Comparison of ENCODE assay signal across 22 cellular contexts in the genomic region with DNA sequence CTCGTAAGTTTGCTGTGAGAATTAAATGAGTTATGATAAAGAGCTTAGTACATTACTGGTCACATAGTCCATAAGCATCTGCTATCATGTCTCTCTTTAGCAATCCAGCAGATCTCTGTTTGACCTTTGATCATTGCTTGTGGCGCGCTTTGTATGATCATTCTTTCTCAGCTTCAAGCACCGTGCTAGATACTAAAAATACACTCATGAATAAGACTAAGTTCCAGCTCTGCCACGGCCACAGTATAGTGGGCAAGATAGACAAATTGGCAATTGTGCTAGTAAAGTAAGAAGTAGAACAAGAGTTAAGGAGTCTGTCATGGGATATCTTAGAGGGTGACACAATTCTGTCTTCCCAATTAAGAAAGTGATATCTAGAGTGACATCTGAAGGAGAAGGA.
DNase-seq lines count a peak whose midpoint lies in the region; ATAC-seq, FAIRE-seq and TF ChIP-seq lines count a peak whose summit lies in the region.
"Had no signal": no experiment of that assay in that cellular context is flagged by ENCODE, and none has a peak within 500 bp of the region (broad histone marks: within the 10 kb centered on the region; RNA-seq: fewer than 3 reads in every experiment).

No MANE protein-coding gene starts in this region.

- no peak overlapping the region for H2AFZ ChIP-seq in PC-9
- no peak overlapping the region for H2AFZ ChIP-seq in keratinocyte (ENCODE audit: control insufficient read depth, low read length)
- H2AFZ ChIP-seq in H9 (ENCODE audit: low read length): no peak overlapping the region

- peak overlapping the region; percentile 96 for H3K27ac ChIP-seq in PC-9
- H3K27ac ChIP-seq in keratinocyte (ENCODE audit: control insufficient read depth, insufficient read depth, low read length): no peak overlapping the region
- peak overlapping the region; percentile 62 to 74 for H3K27ac ChIP-seq in mucosa of rectum (ENCODE audit: low read depth in 2 of 2, low read length in 2 of 2)
- H3K27ac ChIP-seq in H9 (ENCODE audit: insufficient read length, low read depth, low read length): no peak overlapping the region
- H3K27ac ChIP-seq: SK-N-MC had no signal

- no peak overlapping the region for H3K23ac ChIP-seq in H9 (ENCODE audit: insufficient read length, low read depth, low read length)

- H3K9me1 ChIP-seq in keratinocyte (ENCODE audit: control insufficient read depth, extremely low read depth, insufficient read depth, low read length): no peaks in the 10 kb centered on the region

- no peaks in the 10 kb centered on the region for H3K27me3 Mint-ChIP-seq in Caco-2 (ENCODE audit: insufficient read depth, unreplicated experiment)
- no peaks in the 10 kb centered on the region for H3K27me3 Mint-ChIP-seq in H9 (ENCODE audit: low read depth)
- H3K27me3 Mint-ChIP-seq in stimulated activated naive B cell treated with anti-CD40 and anti-IgM and Interleukin-4, amounts not matched to agents 10 μg/mL and 1 μg/mL and 100 μg/mL, for 72 hours: peaks cover 4 to 5% of the 10 kb centered on the region in 2 donors

- H2AK5ac ChIP-seq in H9 (ENCODE audit: insufficient read length, low read length): no peak overlapping the region

- no peak overlapping the region for H4K5ac ChIP-seq in H9 (ENCODE audit: insufficient read length, low read depth, low read length)

- TF ChIP-seq CTCF in Caco-2 (IDR thresholded peaks at IDR 0.05; ENCODE audit: insufficient read depth in 1 of 2, low read depth in 1 of 2, low read length in 1 of 2, severe bottlenecking in 1 of 2, unreplicated experiment in 1 of 2) (no peak), PC-9 (conservative IDR thresholded peaks at IDR 0.05) (no peak), keratinocyte (optimal IDR thresholded peaks at IDR 0.05 in 1 of 3, IDR thresholded peaks at IDR 0.05 in 1 of 3, conservative IDR thresholded peaks at IDR 0.05 in 1 of 3; ENCODE audit: extremely low read depth in 1 of 3, insufficient read depth in 2 of 3, low read length in 3 of 3) (no peak), H9 (conservative IDR thresholded peaks at IDR 0.05) (no peak)

- H3K4me2 ChIP-seq in PC-9: peak overlapping the region; percentile 61
- H3K4me2 ChIP-seq in keratinocyte (ENCODE audit: control insufficient read depth, extremely low read depth, insufficient read depth, low read depth, low read length): no peak overlapping the region
- H3K4me2 ChIP-seq in H9 (ENCODE audit: insufficient read depth, insufficient read length, low read length): no peak overlapping the region

- H3T11ph ChIP-seq in H9 (ENCODE audit: low read length): no peak overlapping the region

- no peak overlapping the region for H3K14ac ChIP-seq in H9 (ENCODE audit: insufficient read depth, low read length)

- H3K79me2 ChIP-seq in PC-9 (ENCODE audit: low read depth): no peaks in the 10 kb centered on the region
- no peaks in the 10 kb centered on the region for H3K79me2 ChIP-seq in keratinocyte (ENCODE audit: control insufficient read depth, insufficient read depth, low read length)
- H3K79me2 ChIP-seq in H9 (ENCODE audit: insufficient read depth, low read length): no peaks in the 10 kb centered on the region

- no peak overlapping the region for H2BK120ac ChIP-seq in H9 (ENCODE audit: low read depth, low read length, poor library complexity, severe bottlenecking)

- no peaks in the 10 kb centered on the region for H3K36me3 ChIP-seq in Caco-2 (ENCODE audit: control insufficient read depth, insufficient read depth, low read length)
- H3K36me3 ChIP-seq in PC-9 (ENCODE audit: low read depth): no peaks in the 10 kb centered on the region
- no peaks in the 10 kb centered on the region for H3K36me3 ChIP-seq in keratinocyte (ENCODE audit: control insufficient read depth in 2 of 2, extremely low read depth in 1 of 2, insufficient read depth in 2 of 2, low read length in 2 of 2)
- no peaks in the 10 kb centered on the region for H3K36me3 ChIP-seq in mucosa of rectum (ENCODE audit: control insufficient read depth in 2 of 2, insufficient read depth in 2 of 2, low read length in 2 of 2)

- no peaks in the 10 kb centered on the region for H3K23me2 ChIP-seq in H9 (ENCODE audit: insufficient read length, low read depth, low read length, poor library complexity, severe bottlenecking)

- H3K4me3 Mint-ChIP-seq in Caco-2 (ENCODE audit: unreplicated experiment): no peak overlapping the region
- no peak overlapping the region for H3K4me3 Mint-ChIP-seq in H9
- no peak overlapping the region for H3K4me3 Mint-ChIP-seq in stimulated activated naive B cell treated with anti-CD40 and anti-IgM and Interleukin-4, amounts not matched to agents 10 μg/mL and 1 μg/mL and 100 μg/mL, for 72 hours
- H3K4me3 Mint-ChIP-seq: B cell had no signal

- no peak overlapping the region for H3K4me3 ChIP-seq in Caco-2 (ENCODE audit: low read depth, low read length)
- H3K4me3 ChIP-seq in PC-9: no peak overlapping the region
- no peak overlapping the region for H3K4me3 ChIP-seq in keratinocyte (ENCODE audit: control insufficient read depth in 2 of 3, extremely low read depth in 1 of 3, insufficient read depth in 2 of 3, low read depth in 1 of 3, low read length in 3 of 3)
- no peak overlapping the region for H3K4me3 ChIP-seq in mucosa of rectum (ENCODE audit: low read length in 2 of 2)
- H3K4me3 ChIP-seq: SK-N-MC had no signal

- CTCF ChIA-PET in Caco-2 (lab: Charles Lee): no interaction called here
- CTCF ChIA-PET in PC-9 (lab: Charles Lee): no interaction called here

- H2BK12ac ChIP-seq in H9 (ENCODE audit: insufficient read length, low read depth, low read length): no peak overlapping the region

- no peak overlapping the region for H3K4ac ChIP-seq in H9 (ENCODE audit: low read depth, low read length)

- no CpG with 5 or more reads among the region's 5 CpGs for WGBS in H9 (ENCODE audit: extremely low coverage, insufficient read length, low lambda C conversion rate)

- no peak overlapping the region for H3K18ac ChIP-seq in H9 (ENCODE audit: insufficient read length, low read depth, low read length)

- POLR2A ChIA-PET in Caco-2 (lab: Charles Lee): interaction anchor here (0.6 kb wide), 1 partner anchor 10 kb away, joined by 4 read pairs; no protein-coding TSS in a partner anchor
- POLR2A ChIA-PET in PC-9 (lab: Charles Lee; ENCODE audit: unreplicated experiment): interaction anchor here (0.6 kb wide), 1 partner anchor 82 kb away, joined by 5 read pairs; no protein-coding TSS in a partner anchor

- no peak overlapping the region for H4K91ac ChIP-seq in H9 (ENCODE audit: insufficient read length, low read depth, low read length)

- H3K27me3 ChIP-seq in Caco-2 (replicated peaks; ENCODE audit: control insufficient read depth, insufficient read depth, low read length) (no peaks in the 10 kb centered on the region), PC-9 (ENCODE audit: insufficient read depth, low read depth) (no peaks in the 10 kb centered on the region), keratinocyte (ENCODE audit: control insufficient read depth, extremely low read depth, insufficient read depth, low read length) (no peaks in the 10 kb centered on the region), mucosa of rectum (ENCODE audit: control insufficient read depth in 2 of 2, insufficient read depth in 2 of 2, low read length in 2 of 2) (no peaks in the 10 kb centered on the region), H9 (ENCODE audit: insufficient read depth, low read length) (no peaks in the 10 kb centered on the region)

- no peak overlapping the region for H4K8ac ChIP-seq in H9 (replicated peaks; ENCODE audit: insufficient read length, low read depth, low read length)

- DNase-seq in Caco-2 (no peak), PC-9 (no peak), keratinocyte (ENCODE audit: low read depth, low spot score) (no peak), H9 (no peak)
- no peak for DNase-seq in stimulated activated naive B cell treated with anti-CD40 and anti-IgM and Interleukin-4, amounts not matched to agents 10 μg/mL and 1 μg/mL and 100 μg/mL, for 72 hours
- DNase-seq: 8988T, DMS153, GDM1, IMR-90, Kasumi-1, MM.1S, NCI-H1417, NCI-H187, NCI-H2107, NCI-H2227 treated with DMSO at 0.1 percent for 48 hours, NCI-H510A treated with DMSO at 0.1 percent for 48 hours had no signal

- H3K4me1 ChIP-seq in Caco-2 (peaks cover 24% of the 10 kb centered on the region), PC-9 (replicated peaks; ENCODE audit: insufficient read depth) (peaks cover 62% of the 10 kb centered on the region), keratinocyte (ENCODE audit: control insufficient read depth, extremely low read depth, insufficient read depth, low read length) (no peaks in the 10 kb centered on the region), mucosa of rectum (ENCODE audit: control insufficient read depth in 2 of 2, insufficient read depth in 2 of 2, low read length in 2 of 2) (peaks cover 4 to 9% of the 10 kb centered on the region in 2 donors), H9 (ENCODE audit: insufficient read depth, low read length) (no peaks in the 10 kb centered on the region)

- H2BK5ac ChIP-seq in H9 (ENCODE audit: insufficient read length, low read length): no peak overlapping the region

- no peaks in the 10 kb centered on the region for H3K36me3 Mint-ChIP-seq in Caco-2 (ENCODE audit: insufficient read depth, unreplicated experiment)
- H3K36me3 Mint-ChIP-seq in H9 (ENCODE audit: insufficient read depth in 1 of 3, low read depth in 3 of 3): no peaks in the 10 kb centered on the region
- no peaks in the 10 kb centered on the region for H3K36me3 Mint-ChIP-seq in stimulated activated naive B cell treated with anti-CD40 and anti-IgM and Interleukin-4, amounts not matched to agents 10 μg/mL and 1 μg/mL and 100 μg/mL, for 72 hours

- no peak overlapping the region for H3K9ac ChIP-seq in keratinocyte (ENCODE audit: control insufficient read depth, extremely low read depth, insufficient read depth, low read length)
- H3K9ac ChIP-seq in mucosa of rectum (ENCODE audit: low read depth in 1 of 2, low read length in 2 of 2): no peak overlapping the region
- H3K9ac ChIP-seq in H9 (ENCODE audit: extremely low read depth, insufficient read length, low read length): no peak overlapping the region

- dilution Hi-C loops in keratinocyte (cut with MboI; ENCODE audit: extremely low pct_ligation_motif_present, low sequenced_read_pairs): no loop called here

- no peak overlapping the region for H2BK15ac ChIP-seq in H9 (ENCODE audit: low read depth, low read length)

- BruUV-seq in Caco-2 (replicated peaks; lab: Mats Ljungman, UMichigan): no TSS peak
- no TSS peak for BruUV-seq in PC-9 (replicated peaks; lab: Mats Ljungman, UMichigan)

- H3K9me3 ChIP-seq in Caco-2 (no peaks in the 10 kb centered on the region), PC-9 (ENCODE audit: insufficient read depth, low read depth) (no peaks in the 10 kb centered on the region; the same call in 1 of the 2 replicates), keratinocyte (ENCODE audit: control insufficient read depth, low read depth, low read length) (no peaks in the 10 kb centered on the region), mucosa of rectum (ENCODE audit: control insufficient read depth in 2 of 2, low read length in 2 of 2) (no peaks in the 10 kb centered on the region), H9 (ENCODE audit: control insufficient read depth, low read depth, low read length) (no peaks in the 10 kb centered on the region)

- H3K4me1 Mint-ChIP-seq in Caco-2 (ENCODE audit: low read depth, unreplicated experiment): peaks cover 19% of the 10 kb centered on the region
- 0 out of 4 replicates have a peak, but pooled peaks cover 0 to 2% of the 10 kb centered on the region in 2 experiments for H3K4me1 Mint-ChIP-seq in H9
- peaks cover 0 to 2% of the 10 kb centered on the region in 2 donors for H3K4me1 Mint-ChIP-seq in stimulated activated naive B cell treated with anti-CD40 and anti-IgM and Interleukin-4, amounts not matched to agents 10 μg/mL and 1 μg/mL and 100 μg/mL, for 72 hours
- H3K4me1 Mint-ChIP-seq: B cell had no signal

- H3F3A ChIP-seq in PC-9 (ENCODE audit: insufficient read depth, low read depth): peaks cover 34% of the 10 kb centered on the region

- ATAC-seq in stimulated activated naive B cell treated with anti-CD40 and anti-IgM and Interleukin-4, amounts not matched to agents 10 μg/mL and 1 μg/mL and 100 μg/mL, for 72 hours (replicated peaks): no peak
- no peak for ATAC-seq in GM21576 (IDR thresholded peaks at IDR 0.05; ENCODE audit: unreplicated experiment)
- no peak for ATAC-seq in GM21390 (IDR thresholded peaks at IDR 0.05; ENCODE audit: unreplicated experiment)

- H4K20me1 ChIP-seq in PC-9 (ENCODE audit: insufficient read depth) (no peaks in the 10 kb centered on the region), keratinocyte (ENCODE audit: control insufficient read depth, extremely low read depth, insufficient read depth, low read length) (no peaks in the 10 kb centered on the region), H9 (ENCODE audit: control insufficient read depth, insufficient read depth, insufficient read length) (no peaks in the 10 kb centered on the region)

- H3K27ac Mint-ChIP-seq in Caco-2 (ENCODE audit: unreplicated experiment) (peak overlapping the region; percentile 47), H9 (no peak overlapping the region; a peak in 1 of 7 replicates)
- no peak overlapping the region for H3K27ac Mint-ChIP-seq in stimulated activated naive B cell treated with anti-CD40 and anti-IgM and Interleukin-4, amounts not matched to agents 10 μg/mL and 1 μg/mL and 100 μg/mL, for 72 hours
- H3K27ac Mint-ChIP-seq: B cell had no signal

- peak; percentile 46 for FAIRE-seq in keratinocyte (lab: Jason Lieb, UNC)
- FAIRE-seq: H1 had no signal

- H3K9me3 Mint-ChIP-seq in Caco-2 (ENCODE audit: unreplicated experiment): peaks cover 9% of the 10 kb centered on the region
- no peaks in the 10 kb centered on the region for H3K9me3 Mint-ChIP-seq in H9
- H3K9me3 Mint-ChIP-seq in stimulated activated naive B cell treated with anti-CD40 and anti-IgM and Interleukin-4, amounts not matched to agents 10 μg/mL and 1 μg/mL and 100 μg/mL, for 72 hours: no peaks in the 10 kb centered on the region

- intact Hi-C loops in Caco-2 (cut with micrococcal nuclease; ENCODE audit: unreplicated experiment): no loop called here
- intact Hi-C loops in PC-9 (cut with micrococcal nuclease; ENCODE audit: unreplicated experiment): no loop called here

- H3K79me1 ChIP-seq in H9 (ENCODE audit: insufficient read depth, low read depth, low read length, poor library complexity, severe bottlenecking): no peaks in the 10 kb centered on the region

- no peak overlapping the region for H3K56ac ChIP-seq in H9 (ENCODE audit: insufficient read length, low read depth, low read length)

- no peaks in the 10 kb centered on the region for H3K9me2 ChIP-seq in PC-9 (ENCODE audit: insufficient read depth)

- H2BK20ac ChIP-seq in H9 (ENCODE audit: low read depth, low read length, poor library complexity, severe bottlenecking): no peak overlapping the region

Comparison
In these comparisons a context has a peak if more than half of its experiments do, and no peak if none do; other contexts are left out.
1. H3K27ac ChIP-seq: peak in PC-9 (single experiment) and mucosa of rectum (2 of 2); none in keratinocyte (single experiment) and H9 (single experiment).